ENCODE assay signal across 9 cellular contexts in genomic region chr6:11975353-11975977, GRCh38. TPM values are rescaled to one million over a fixed set of nuclear protein-coding genes. Genes with fewer than 3 reads are reported as not detected.
DNase-seq lines count a peak whose midpoint lies in the region; ATAC-seq, FAIRE-seq and TF ChIP-seq lines count a peak whose summit lies in the region.
"Had no signal": no experiment of that assay in that cellular context is flagged by ENCODE, and none has a peak within 500 bp of the region (broad histone marks: within the 10 kb centered on the region; RNA-seq: fewer than 3 reads in every experiment).

No MANE protein-coding gene starts in this region.

- peak overlapping the region; percentile 52 for H2BK120ac ChIP-seq in IMR-90 (ENCODE audit: low read depth, low read length)

- H3K27ac ChIP-seq in IMR-90 (ENCODE audit: insufficient read depth, low read length) (no peak overlapping the region), astrocyte (ENCODE audit: low read depth, low read length) (no peak overlapping the region), suprapubic skin (no peak overlapping the region)
- H3K27ac ChIP-seq: parathyroid adenoma had no signal

- no peak overlapping the region for H4K5ac ChIP-seq in IMR-90 (ENCODE audit: low read depth, low read length)

- H2AK5ac ChIP-seq in IMR-90 (ENCODE audit: low read depth, low read length), result peak overlapping the region; percentile 49; the same call in 1 of the 2 replicates

- H3K9me3 ChIP-seq in IMR-90 (ENCODE audit: control insufficient read depth, insufficient read depth, low read length), result no peaks in the 10 kb centered on the region
- H3K9me3 ChIP-seq in astrocyte (ENCODE audit: insufficient read depth, low read depth, low read length), result no peaks in the 10 kb centered on the region
- H3K9me3 ChIP-seq in suprapubic skin, result no peaks in the 10 kb centered on the region

- H3K27ac Mint-ChIP-seq in astrocyte (ENCODE audit: unreplicated experiment), result no peak overlapping the region

- ATAC-seq in GM21381 (IDR thresholded peaks at IDR 0.05; ENCODE audit: unreplicated experiment) (peak; percentile 75), IMR-90 (ENCODE audit: low read depth) (no peak)
- peak; percentile 85 for ATAC-seq in stimulated activated naive CD8-positive, alpha-beta T cell treated with anti-CD3 and anti-CD28 coated beads, Interleukin-15, Interleukin-2, amounts not matched to agents 100 U/mL and 50 U/mL, for 24 hours

- H3K9me3 Mint-ChIP-seq in astrocyte (ENCODE audit: unreplicated experiment), result no peaks in the 10 kb centered on the region

- H3K4me2 ChIP-seq in IMR-90 (ENCODE audit: low read depth, low read length) (no peak overlapping the region), astrocyte (ENCODE audit: low read length) (no peak overlapping the region)

- TF ChIP-seq RAD21 in IMR-90 (IDR thresholded peaks at IDR 0.05; ENCODE audit: low read length), result no peak

- FAIRE-seq in astrocyte (lab: Jason Lieb, UNC), result no peak

- POLR2A ChIA-PET in IMR-90 (lab: Charles Lee; ENCODE audit: unreplicated experiment), result no interaction called here

- no peak overlapping the region for H3K23ac ChIP-seq in IMR-90 (ENCODE audit: low read depth, low read length)

- H3K36me3 ChIP-seq in IMR-90 (ENCODE audit: control insufficient read depth, insufficient read depth, low read length) (no peaks in the 10 kb centered on the region), astrocyte (ENCODE audit: insufficient read depth, low read length) (no peaks in the 10 kb centered on the region), suprapubic skin (no peaks in the 10 kb centered on the region)

- peaks cover 11% of the 10 kb centered on the region for H3K9me1 ChIP-seq in IMR-90 (ENCODE audit: insufficient read depth, low read length)

- 67% methylated on average over 1 of the region's 14 CpGs; no CpG with 5 or more reads in 1 of the 2 experiments for WGBS in IMR-90 (ENCODE audit: extremely low coverage in 2 of 2, insufficient read length in 1 of 2), 2 experiments
- WGBS in suprapubic skin, result 67% methylated on average over 14 of the region's 14 CpGs

- peak overlapping the region; percentile 72 for H2AFZ ChIP-seq in IMR-90 (replicated peaks; ENCODE audit: low read length, poor library complexity)
- no peak overlapping the region for H2AFZ ChIP-seq in astrocyte (ENCODE audit: low read depth, low read length)
- H2AFZ ChIP-seq: parathyroid adenoma had no signal

- peak overlapping the region in 1 of 2 experiments; percentile 19; a peak in 1 of 4 replicates for H4K8ac ChIP-seq in IMR-90 (ENCODE audit: low read depth in 2 of 2, low read length in 2 of 2)

- no peaks in the 10 kb centered on the region for H3K79me2 ChIP-seq in astrocyte (ENCODE audit: insufficient read depth, low read length)
- H3K79me2 ChIP-seq: parathyroid adenoma had no signal

- H3K14ac ChIP-seq in IMR-90 (replicated peaks; ENCODE audit: low read depth, low read length), result peak overlapping the region; percentile 83

- H3K4me1 ChIP-seq in IMR-90 (ENCODE audit: control insufficient read depth, insufficient read depth, low read length), result peaks cover 11% of the 10 kb centered on the region
- peaks cover 28% of the 10 kb centered on the region for H3K4me1 ChIP-seq in astrocyte (ENCODE audit: insufficient read depth, low read length)
- H3K4me1 ChIP-seq in suprapubic skin, result peaks cover 20% of the 10 kb centered on the region

- H3K4me3 ChIP-seq in GM12865 (ENCODE audit: low read depth, low read length) (no peak overlapping the region), IMR-90 (ENCODE audit: insufficient read depth, low read depth, low read length) (no peak overlapping the region), astrocyte (ENCODE audit: insufficient read depth, low read depth, low read length) (no peak overlapping the region), suprapubic skin (no peak overlapping the region)

- no peaks in the 10 kb centered on the region for H3K27me3 Mint-ChIP-seq in astrocyte (ENCODE audit: low read depth, unreplicated experiment)

- no TSS peak for BruUV-seq in IMR-90 (replicated peaks; lab: Mats Ljungman, UMichigan)

- H2BK5ac ChIP-seq in IMR-90 (ENCODE audit: low read depth, low read length, poor library complexity, severe bottlenecking), result no peak overlapping the region

- no peak overlapping the region for H2AK9ac ChIP-seq in IMR-90 (replicated peaks; ENCODE audit: low read depth, low read length, poor library complexity)

- H2BK20ac ChIP-seq in IMR-90 (ENCODE audit: low read depth, low read length), result peak overlapping the region; percentile 55; the same call in 1 of the 2 replicates

- dilution Hi-C loops in IMR-90 (cut with HindIII; ENCODE audit: low sequenced_read_pairs, unreplicated experiment), result no loop called here

- in situ Hi-C loops in IMR-90 (cut with MboI; ENCODE audit: low sequenced_read_pairs), result no loop called here

- no peaks in the 10 kb centered on the region for H4K20me1 ChIP-seq in IMR-90 (ENCODE audit: insufficient read depth, low read length)
- H4K20me1 ChIP-seq in astrocyte (ENCODE audit: insufficient read depth, low read length), result no peaks in the 10 kb centered on the region

- no peak overlapping the region for H4K91ac ChIP-seq in IMR-90 (ENCODE audit: insufficient read depth, low read depth, low read length)

- no peak for TF ChIP-seq EP300 in suprapubic skin (IDR thresholded peaks at IDR 0.05)

- H3K36me3 Mint-ChIP-seq in astrocyte (ENCODE audit: low read depth, unreplicated experiment), result no peaks in the 10 kb centered on the region

- peak overlapping the region; percentile 3; the same call in 1 of the 2 replicates for H3K18ac ChIP-seq in IMR-90 (ENCODE audit: low read depth, low read length)

- no peak for TF ChIP-seq CTCF in GM12865 (IDR thresholded peaks at IDR 0.05; ENCODE audit: insufficient read depth, low read depth, low read length, missing control alignments)
- no peak for TF ChIP-seq CTCF in IMR-90 (conservative IDR thresholded peaks at IDR 0.05; ENCODE audit: low read depth, low read length)
- no peak for TF ChIP-seq CTCF in astrocyte (IDR thresholded peaks at IDR 0.05; ENCODE audit: insufficient read depth, low read depth, low read length)
- no peak for TF ChIP-seq CTCF in suprapubic skin (IDR thresholded peaks at IDR 0.05)

- no peaks in the 10 kb centered on the region; a peak in 1 of 4 replicates for H3K79me1 ChIP-seq in IMR-90 (ENCODE audit: low read depth in 1 of 2, low read length in 2 of 2)

- peaks cover 30% of the 10 kb centered on the region for H3K4me1 Mint-ChIP-seq in astrocyte (ENCODE audit: low read depth, unreplicated experiment)

- no peak overlapping the region for H3K56ac ChIP-seq in IMR-90 (ENCODE audit: extremely low read depth, insufficient read depth, low read length)

- peak overlapping the region; percentile 70 for H3K4ac ChIP-seq in IMR-90 (ENCODE audit: low read depth, low read length)

- CTCF ChIA-PET in IMR-90 (lab: Yijun Ruan, JAX), result no interaction called here

- DNase-seq in GM12865 (ENCODE audit: low read depth) (peak; percentile 88), IMR-90 (no peak), astrocyte (ENCODE audit: low read depth) (no peak), suprapubic skin (ENCODE audit: low spot score in 2 of 2) (no peak), NCI-H2196 treated with DMSO at 0.1 percent for 48 hours (lab: John Stamatoyannopoulos, UW; ENCODE audit: unreplicated experiment) (no peak)
- DNase-seq in stimulated activated naive CD8-positive, alpha-beta T cell treated with anti-CD3 and anti-CD28 coated beads, Interleukin-15, Interleukin-2, amounts not matched to agents 100 U/mL and 50 U/mL, for 24 hours, result peak; percentile 45
- DNase-seq in NK-92 treated with Interleukin-12 subunit alpha and Interleukin-12 subunit beta, amount 100 ng/mL, for 24 hours (lab: John Stamatoyannopoulos, UW), result no peak

- H3K9ac ChIP-seq in IMR-90 (ENCODE audit: low read depth, low read length) (no peak overlapping the region), astrocyte (ENCODE audit: low read length) (no peak overlapping the region)
- H3K9ac ChIP-seq: parathyroid adenoma had no signal

- peak overlapping the region; percentile 1 for H3K4me3 Mint-ChIP-seq in astrocyte (ENCODE audit: unreplicated experiment)

- H3K27me3 ChIP-seq in IMR-90 (ENCODE audit: control insufficient read depth, insufficient read depth, low read length) (no peaks in the 10 kb centered on the region), astrocyte (ENCODE audit: insufficient read depth, low read length) (no peaks in the 10 kb centered on the region), suprapubic skin (no peaks in the 10 kb centered on the region)

- no peak for TF ChIP-seq POLR2A in IMR-90 (IDR thresholded peaks at IDR 0.05; ENCODE audit: low read depth, low read length)
- no peak for TF ChIP-seq POLR2A in suprapubic skin (IDR thresholded peaks at IDR 0.05)

- intact Hi-C loops in IMR-90 (cut with micrococcal nuclease), result no loop called here

- peak overlapping the region; percentile 64; the same call in 1 of the 3 replicates for H2BK15ac ChIP-seq in IMR-90 (ENCODE audit: low read depth, low read length)

TF ChIP-seq in IMR-90, 13 proteins besides CTCF, POLR2A, EP300 and RAD21 (continues in another document):
- no peak for TF ChIP-seq BHLHE40 (IDR thresholded peaks at IDR 0.05; ENCODE audit: low read depth, low read length)
- no peak for TF ChIP-seq USF2 (IDR thresholded peaks at IDR 0.05; ENCODE audit: low read depth, low read length)
- no peak for TF ChIP-seq CHD1 (IDR thresholded peaks at IDR 0.05; ENCODE audit: low read depth, low read length)
- no peak for TF ChIP-seq MAFK (IDR thresholded peaks at IDR 0.05; ENCODE audit: low read depth, low read length)
- no peak for TF ChIP-seq RCOR1 (IDR thresholded peaks at IDR 0.05; ENCODE audit: insufficient replicate concordance, low read length)
- no peak for TF ChIP-seq CEBPB (IDR thresholded peaks at IDR 0.05; ENCODE audit: low read depth, low read length)
- no peak for TF ChIP-seq NFE2L2 (IDR thresholded peaks at IDR 0.05; ENCODE audit: low read depth, low read length)
- TF ChIP-seq MAZ (IDR thresholded peaks at IDR 0.05; ENCODE audit: borderline replicate concordance, low read depth, low read length), result no peak
- no peak for TF ChIP-seq MXI1 (IDR thresholded peaks at IDR 0.05; ENCODE audit: borderline replicate concordance, low read depth, low read length)
- no peak for TF ChIP-seq SMC3 (IDR thresholded peaks at IDR 0.05; ENCODE audit: low read depth, low read length)
- no peak for TF ChIP-seq FOS (IDR thresholded peaks at IDR 0.05; ENCODE audit: low read depth, low read length)

RNA-seq across cellular contexts. Expression of gene HIVEP1, which starts 36.6 kb away (rescaled TPM):
- total RNA-seq in IMR-90 (2012; rRNA removed), result 16.7 and 17.2 TPM in 2 replicates
- polyA plus RNA-seq in IMR-90 (2012; rRNA removed), result 13.0 and 14.4 TPM in 2 replicates
- 7.3 and 8.8 TPM in 2 replicates for polyA plus RNA-seq in IMR-90 (2012; cell fraction: cytosol; rRNA removed)
- 32.2 and 33.4 TPM in 2 replicates for polyA plus RNA-seq in IMR-90 (2012; cell fraction: nucleus; rRNA removed; ENCODE audit: low replicate concordance)
- total RNA-seq in astrocyte, result 46.9 and 48.9 TPM in 2 replicates
- total RNA-seq in suprapubic skin, result 10 to 100 TPM; 37.9 to 48.4 (median 43.9) TPM

Comparison
In these comparisons a context has a peak if more than half of its experiments do, and no peak if none do; other contexts are left out.
1. DNase-seq: peak in GM12865 (single experiment) and stimulated activated naive CD8-positive, alpha-beta T cell treated with anti-CD3 and anti-CD28 coated beads, Interleukin-15, Interleukin-2, amounts not matched to agents 100 U/mL and 50 U/mL, for 24 hours (single experiment); none in IMR-90 (single experiment), astrocyte (single experiment), NK-92 treated with Interleukin-12 subunit alpha and Interleukin-12 subunit beta, amount 100 ng/mL, for 24 hours (single experiment), suprapubic skin (0 of 2) and NCI-H2196 treated with DMSO at 0.1 percent for 48 hours (single experiment).